ENCODE assay signal across 9 cellular contexts in the genomic region with DNA sequence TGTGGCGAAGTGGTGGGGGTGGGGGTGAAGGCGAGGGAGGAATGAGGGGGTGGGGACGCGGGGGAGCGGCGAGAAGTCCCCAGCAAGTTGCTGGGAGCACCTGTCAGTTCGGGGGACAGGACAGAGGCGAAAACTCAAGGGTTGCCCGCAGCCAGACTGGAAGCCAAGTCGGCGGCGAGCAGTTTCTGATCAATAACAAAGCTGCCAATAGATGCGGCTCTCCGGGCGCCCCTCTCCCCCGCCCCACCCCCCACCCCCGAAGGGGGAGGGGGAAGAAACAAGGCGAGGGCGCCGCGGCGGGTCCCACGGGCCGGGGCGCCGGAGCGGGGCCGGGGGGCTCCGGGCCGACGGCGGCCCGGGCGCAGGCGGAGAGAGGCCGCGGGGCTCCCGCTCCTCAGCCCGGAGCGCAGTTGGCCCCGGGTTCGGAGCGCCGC. TPM values are rescaled to one million over a fixed set of nuclear protein-coding genes. Genes with fewer than 3 reads are reported as not detected.
DNase-seq lines count a peak whose midpoint lies in the region; ATAC-seq and TF ChIP-seq lines count a peak whose summit lies in the region.
"Had no signal": no experiment of that assay in that cellular context is flagged by ENCODE, and none has a peak within 500 bp of the region (broad histone marks: within the 10 kb centered on the region; RNA-seq: fewer than 3 reads in every experiment).

No MANE protein-coding gene starts in this region.

- no peaks in the 10 kb centered on the region for H3K9me3 ChIP-seq in parathyroid adenoma (ENCODE audit: control insufficient read depth, low read length)
- H3K9me3 ChIP-seq in Karpas-422 (ENCODE audit: low read length), result no peaks in the 10 kb centered on the region

- H3K36me3 ChIP-seq in parathyroid adenoma (ENCODE audit: control insufficient read depth, insufficient read depth, low read length) (no peaks in the 10 kb centered on the region), Karpas-422 (ENCODE audit: insufficient read depth, low read length) (no peaks in the 10 kb centered on the region)

- H3K9me2 ChIP-seq in Karpas-422 (replicated peaks; ENCODE audit: insufficient read depth, low read length), result 0 out of 2 replicates have a peak, but pooled peaks cover 5% of the 10 kb centered on the region

- ATAC-seq in GM19397 (IDR thresholded peaks at IDR 0.05; ENCODE audit: unreplicated experiment), result peak; percentile 22
- ATAC-seq in SK-N-SH treated with all-trans-retinoic acid at 6 μM for 48 hours, result peak; percentile 1; the same call in 1 of the 3 replicates
- peak; percentile 7 for ATAC-seq in foreskin keratinocyte
- ATAC-seq in GM21529 (IDR thresholded peaks at IDR 0.05; ENCODE audit: unreplicated experiment), result no peak
- no peak for ATAC-seq in HG03135 (IDR thresholded peaks at IDR 0.05; ENCODE audit: unreplicated experiment)

- peak overlapping the region; percentile 80 for H3K27ac ChIP-seq in foreskin keratinocyte
- peak overlapping the region; percentile 66 for H3K27ac ChIP-seq in parathyroid adenoma
- no peak overlapping the region for H3K27ac ChIP-seq in Karpas-422 (ENCODE audit: low read length)

- H3K4me1 ChIP-seq in foreskin keratinocyte (peaks cover 13% of the 10 kb centered on the region), parathyroid adenoma (peaks cover 7% of the 10 kb centered on the region), Karpas-422 (ENCODE audit: low read length) (no peaks in the 10 kb centered on the region)

- DNase-seq in foreskin keratinocyte (no peak), NCI-H1105 (lab: John Stamatoyannopoulos, UW) (no peak), Karpas-422 (no peak)

- peak overlapping the region; percentile 85 for H3K4me2 ChIP-seq in parathyroid adenoma (ENCODE audit: low read length)
- H3K4me2 ChIP-seq in Karpas-422 (ENCODE audit: low read depth, low read length, poor library complexity, severe bottlenecking), result no peak overlapping the region

- H3K79me2 ChIP-seq in parathyroid adenoma (peaks cover 12% of the 10 kb centered on the region), Karpas-422 (ENCODE audit: low read length) (no peaks in the 10 kb centered on the region)

- no peak for TF ChIP-seq CTCF in foreskin keratinocyte (conservative IDR thresholded peaks at IDR 0.05)
- TF ChIP-seq CTCF in parathyroid adenoma (IDR thresholded peaks at IDR 0.05), result no peak

- no peaks in the 10 kb centered on the region for H4K20me1 ChIP-seq in Karpas-422 (ENCODE audit: insufficient read depth, low read depth, low read length)

- peak overlapping the region; percentile 87 for H2AFZ ChIP-seq in parathyroid adenoma
- no peak overlapping the region for H2AFZ ChIP-seq in Karpas-422 (ENCODE audit: low read length)

- peak overlapping the region; percentile 92 for H3K4me3 ChIP-seq in parathyroid adenoma (ENCODE audit: low read depth, low read length)
- H3K4me3 ChIP-seq in Karpas-422 (ENCODE audit: low read length), result no peak overlapping the region
- H3K4me3 ChIP-seq: K562 had no signal

- no peak overlapping the region for H3K9ac ChIP-seq in parathyroid adenoma
- H3K9ac ChIP-seq in Karpas-422 (ENCODE audit: low read length), result no peak overlapping the region

- H3K27me3 ChIP-seq in foreskin keratinocyte, result no peaks in the 10 kb centered on the region
- no peaks in the 10 kb centered on the region for H3K27me3 ChIP-seq in parathyroid adenoma (ENCODE audit: control insufficient read depth, insufficient read depth, low read length)
- H3K27me3 ChIP-seq in Karpas-422 (ENCODE audit: low read length), result no peaks in the 10 kb centered on the region

TF ChIP-seq in SK-N-SH treated with all-trans-retinoic acid at 6 μM for 48 hours, 23 proteins besides CTCF, POLR2A, EP300 and RAD21:
- TF ChIP-seq PPARA (CRISPR knock-in tag; IDR thresholded peaks at IDR 0.05; ENCODE audit: borderline replicate concordance) (no peak), ZNF70 (CRISPR knock-in tag; IDR thresholded peaks at IDR 0.05) (no peak)

RNA-seq across cellular contexts. Expression of a gene that starts 0.4 kb away (rescaled TPM):
- 36.6 and 41.4 TPM in 2 replicates for total RNA-seq in foreskin keratinocyte
- 13.9 and 14.2 TPM in 2 replicates for polyA plus RNA-seq in foreskin keratinocyte
- not detected in 2 replicates for total RNA-seq in Karpas-422 (2014; rRNA removed; shearing (Covaris generic); ENCODE audit: low replicate concordance)
- total RNA-seq: K562 had no signal
- polyA plus RNA-seq: K562 had no signal

Comparison
In these comparisons a context has a peak if more than half of its experiments do, and no peak if none do; other contexts are left out.
1. ATAC-seq: peak in GM19397 (single experiment), SK-N-SH treated with all-trans-retinoic acid at 6 μM for 48 hours (single experiment) and foreskin keratinocyte (single experiment); none in GM21529 (single experiment) and HG03135 (single experiment).
2. RNA of a gene that starts 0.4 kb away (total RNA-seq): 36.6 to 41.4 TPM in foreskin keratinocyte; not detected in Karpas-422; every median in the first group is over 10 times any median in the second.